In genomic region chr10:59622320-59622901, GRCh38 we compare ENCODE assay signal across 8 cellular contexts.
DNase-seq lines count a peak whose midpoint lies in the region; ATAC-seq and TF ChIP-seq lines count a peak whose summit lies in the region.

No MANE protein-coding gene starts in this region.

- H3K27me3 ChIP-seq in OCI-LY1 (ENCODE audit: insufficient read depth, low read length) (no peaks in the 10 kb centered on the region), breast epithelium (no peaks in the 10 kb centered on the region)

- H3K27ac ChIP-seq in OCI-LY1 (ENCODE audit: low read depth, low read length, poor library complexity, severe bottlenecking) (no peak overlapping the region), breast epithelium (no peak overlapping the region)

- peak; percentile 45 for DNase-seq in EL
- peak; percentile 14 for DNase-seq in HuH-7 (ENCODE audit: low spot score)
- DNase-seq in breast epithelium (ENCODE audit: low spot score in 2 of 2) = no peak
- peak; percentile 90 for DNase-seq in inferior parietal cortex (ENCODE audit: extremely low spot score)
- DNase-seq in stimulated activated CD4-positive, alpha-beta T cell treated with anti-CD3 and anti-CD28 coated beads, Interleukin-15, amount 100 ng/mL, for 48 hours (ENCODE audit: low read depth in 2 of 2) = peak; percentile 5 to 8

- no peak overlapping the region for H3K9ac ChIP-seq in OCI-LY1 (ENCODE audit: low read length)

- ATAC-seq in GM19395 (IDR thresholded peaks at IDR 0.05; ENCODE audit: unreplicated experiment) (no peak), HG03460 (IDR thresholded peaks at IDR 0.05; ENCODE audit: unreplicated experiment) (no peak)

- H2AFZ ChIP-seq in OCI-LY1 (ENCODE audit: low read length) = no peak overlapping the region

- H3K4me1 ChIP-seq in OCI-LY1 (ENCODE audit: insufficient read depth, low read length, severe bottlenecking) = no peaks in the 10 kb centered on the region
- H3K4me1 ChIP-seq in breast epithelium = no peaks in the 10 kb centered on the region

- no peaks in the 10 kb centered on the region for H3K79me2 ChIP-seq in OCI-LY1 (ENCODE audit: insufficient read depth, low read length)

- peak; percentile 58; the same call in 1 of the 2 replicates for TF ChIP-seq CTCF in OCI-LY1 (IDR thresholded peaks at IDR 0.05; ENCODE audit: low read length)
- peak; percentile 43 to 47 (median 46) for TF ChIP-seq CTCF in breast epithelium (IDR thresholded peaks at IDR 0.05)

- intact Hi-C loops in breast epithelium (cut with DNase I; ENCODE audit: low total_unique reads) = loop anchor here (2.0 kb wide), 1 partner anchor 174 kb away; no protein-coding TSS in a partner anchor

- H3K4me3 ChIP-seq in OCI-LY1 (ENCODE audit: low read depth, low read length, poor library complexity, severe bottlenecking) (no peak overlapping the region), breast epithelium (no peak overlapping the region)

- no peaks in the 10 kb centered on the region for H3F3A ChIP-seq in OCI-LY1 (ENCODE audit: insufficient read depth, low read length)

- H3K4me2 ChIP-seq in OCI-LY1 (ENCODE audit: low read length) = no peak overlapping the region

- H4K20me1 ChIP-seq in OCI-LY1 (ENCODE audit: insufficient read depth, low read length) = no peaks in the 10 kb centered on the region

- TF ChIP-seq POLR2A in breast epithelium (IDR thresholded peaks at IDR 0.05) = no peak

- H3K9me2 ChIP-seq in OCI-LY1 (ENCODE audit: low read depth, low read length) = no peaks in the 10 kb centered on the region

- H3K36me3 ChIP-seq in OCI-LY1 (ENCODE audit: insufficient read depth, low read length) (no peaks in the 10 kb centered on the region), breast epithelium (no peaks in the 10 kb centered on the region)

- H3K9me3 ChIP-seq in OCI-LY1 (ENCODE audit: low read length) = no peaks in the 10 kb centered on the region
- H3K9me3 ChIP-seq in breast epithelium = no peaks in the 10 kb centered on the region

Comparison
In these comparisons a context has a peak if more than half of its experiments do, and no peak if none do; other contexts are left out.
1. DNase-seq: peak in EL (single experiment), HuH-7 (single experiment), inferior parietal cortex (single experiment) and stimulated activated CD4-positive, alpha-beta T cell treated with anti-CD3 and anti-CD28 coated beads, Interleukin-15, amount 100 ng/mL, for 48 hours (2 of 2); none in breast epithelium (0 of 2).